31 cellular contexts compared by ENCODE assay signal in the genomic region with DNA sequence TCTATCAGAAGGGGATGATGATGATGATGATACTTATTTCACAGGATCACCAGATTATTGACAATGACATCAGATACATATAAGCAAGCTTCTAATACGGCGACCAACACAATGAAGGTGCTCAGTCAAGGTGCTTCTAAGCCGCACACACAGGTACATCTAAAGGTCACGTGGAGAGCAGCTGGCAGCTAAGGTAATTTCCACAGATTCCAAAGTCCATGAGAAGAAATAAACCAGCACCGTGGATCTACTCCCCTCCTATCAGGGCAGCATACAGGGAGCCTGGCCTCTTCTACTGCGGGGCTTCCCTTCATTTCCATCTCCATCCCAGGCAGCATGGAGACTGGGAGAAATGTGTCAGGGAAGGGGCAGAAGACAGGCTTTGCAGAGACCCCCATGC. TPM values are rescaled to one million over a fixed set of nuclear protein-coding genes. Genes with fewer than 3 reads are reported as not detected.
DNase-seq lines count a peak whose midpoint lies in the region; ATAC-seq, FAIRE-seq and TF ChIP-seq lines count a peak whose summit lies in the region.
"Had no signal": no experiment of that assay in that cellular context is flagged by ENCODE, and none has a peak within 500 bp of the region (broad histone marks: within the 10 kb centered on the region; RNA-seq: fewer than 3 reads in every experiment).

No MANE protein-coding gene starts in this region.

- DNase-seq in activated CD8-positive, alpha-beta T cell treated with anti-CD3 and anti-CD28 coated beads for 36 hours = no peak
- DNase-seq in activated CD8-positive, alpha-beta T cell treated with anti-CD3 and anti-CD28 coated beads, Interleukin-2, amount 10 ng/mL, durations not matched to agents 7 days and 5 days = no peak
- DNase-seq in HepG2 (ENCODE audit: low spot score) (no peak), small intestine (peak; percentile 90), T-helper 9 cell (no peak), CD1c-positive myeloid dendritic cell (ENCODE audit: extremely low spot score) (no peak), NCI-H345 (lab: John Stamatoyannopoulos, UW) (no peak)
- DNase-seq: activated CD4-positive, alpha-beta T cell treated with anti-CD3 and anti-CD28 coated beads for 1 hour; activated effector memory CD4-positive, alpha-beta T cell treated with anti-CD3 and anti-CD28 coated beads, Interleukin-2, amount 50 U/mL, for 16 hours; adrenal gland; mesenchymal stem cell; NCI-H1417 treated with DMSO at 0.1 percent for 48 hours; nucleus accumbens; SHP77; stimulated activated CD4-positive, alpha-beta T cell treated with anti-CD3 and anti-CD28 coated beads, Interleukin-15, amount 100 ng/mL, for 24 hours; stimulated activated CD4-positive, alpha-beta T cell treated with anti-CD3 and anti-CD28 coated beads, Interleukin-4, amount 100 ng/mL, for 4 hours had no signal

- H3K36me3 Mint-ChIP-seq in activated CD8-positive, alpha-beta T cell treated with anti-CD3 and anti-CD28 coated beads for 36 hours (ENCODE audit: low read depth) = peaks cover 23% of the 10 kb centered on the region
- peaks cover 31% of the 10 kb centered on the region for H3K36me3 Mint-ChIP-seq in activated CD8-positive, alpha-beta T cell treated with anti-CD3 and anti-CD28 coated beads, Interleukin-2, amount 10 ng/mL, durations not matched to agents 7 days and 5 days (ENCODE audit: low read depth)
- peaks cover 61% of the 10 kb centered on the region for H3K36me3 Mint-ChIP-seq in activated T-helper 17 cell treated with anti-CD3 and anti-CD28 coated beads, Interleukin-2, amount 50 U/mL, for 72 hours (ENCODE audit: low read depth)

- H3K27ac ChIP-seq in HepG2 (ENCODE audit: extremely low read length, insufficient read depth, low read length) (no peak overlapping the region), small intestine (ENCODE audit: low read depth in 1 of 2, low read length in 1 of 2) (no peak overlapping the region)
- H3K27ac ChIP-seq: 22Rv1, adrenal gland, gastroesophageal sphincter had no signal

- H4K20me1 ChIP-seq in HepG2 (ENCODE audit: insufficient read depth, low read length) = no peaks in the 10 kb centered on the region

- no peak overlapping the region for H3K4me3 ChIP-seq in HepG2 (replicated peaks in 1 of 3; ENCODE audit: insufficient read depth in 1 of 3, low read depth in 2 of 3, low read length in 3 of 3)
- no peak overlapping the region for H3K4me3 ChIP-seq in small intestine (ENCODE audit: low read depth in 1 of 2, low read length in 2 of 2)
- H3K4me3 ChIP-seq: adrenal gland, gastroesophageal sphincter, GM23338, Peyer's patch, suprapubic skin had no signal

- no peak for TF ChIP-seq CTCF in activated CD8-positive, alpha-beta T cell treated with anti-CD3 and anti-CD28 coated beads for 36 hours (IDR thresholded peaks at IDR 0.05)
- no peak for TF ChIP-seq CTCF in HepG2 (CRISPR knock-in tag; IDR thresholded peaks at IDR 0.05)

- WGBS in HepG2 (ENCODE audit: low lambda C conversion rate) = 84% methylated on average over 6 of the region's 6 CpGs
- 25 to 66% (median 30%) methylated on average over 6 of the region's 6 CpGs for WGBS in small intestine, 3 donors

- FAIRE-seq in HepG2 (lab: Jason Lieb, UNC) (no peak), small intestine (lab: Jason Lieb, UNC) (no peak)
- FAIRE-seq: D721Med, GM19239, urothelium cell line had no signal

- TF ChIP-seq POLR2A in HepG2 (IDR thresholded peaks at IDR 0.05; ENCODE audit: insufficient read depth in 1 of 2, low read depth in 2 of 2, low read length in 2 of 2) = no peak

- CTCF ChIA-PET in activated CD8-positive, alpha-beta T cell treated with anti-CD3 and anti-CD28 coated beads for 36 hours (lab: Charles Lee) = interaction anchor here (1.8 to 2.8 kb wide), 2 partner anchors 9 to 11 kb away, joined by 4 to 9 read pairs; no protein-coding TSS in a partner anchor
- CTCF ChIA-PET in activated CD8-positive, alpha-beta T cell treated with anti-CD3 and anti-CD28 coated beads, Interleukin-2, amount 10 ng/mL, durations not matched to agents 7 days and 5 days (lab: Charles Lee) = interaction anchor here (1.4 to 2.2 kb wide), 2 partner anchors 10 to 73 kb away, joined by 4 to 11 read pairs; a partner anchor contains a TSS
- CTCF ChIA-PET in HepG2 (lab: Yijun Ruan, JAX; ENCODE audit: low intra/inter-chr PET ratio, low total read pairs) = no interaction called here

- peaks cover 24% of the 10 kb centered on the region for H3K4me1 ChIP-seq in HepG2 (ENCODE audit: insufficient read depth, low read length)
- H3K4me1 ChIP-seq in small intestine (ENCODE audit: control insufficient read depth in 2 of 2, insufficient read depth in 1 of 2, low read depth in 1 of 2, low read length in 1 of 2) = peaks cover 9 to 14% of the 10 kb centered on the region in 2 donors
- H3K4me1 ChIP-seq: adrenal gland, gastroesophageal sphincter had no signal

- H3K9me3 Mint-ChIP-seq in activated CD8-positive, alpha-beta T cell treated with anti-CD3 and anti-CD28 coated beads for 36 hours = no peaks in the 10 kb centered on the region
- H3K9me3 Mint-ChIP-seq in activated CD8-positive, alpha-beta T cell treated with anti-CD3 and anti-CD28 coated beads, Interleukin-2, amount 10 ng/mL, durations not matched to agents 7 days and 5 days (ENCODE audit: insufficient read depth) = no peaks in the 10 kb centered on the region
- no peaks in the 10 kb centered on the region for H3K9me3 Mint-ChIP-seq in activated T-helper 17 cell treated with anti-CD3 and anti-CD28 coated beads, Interleukin-2, amount 50 U/mL, for 72 hours
- H3K9me3 Mint-ChIP-seq: brain, CD14-positive monocyte, GM23338 had no signal

- POLR2A ChIA-PET in activated CD8-positive, alpha-beta T cell treated with anti-CD3 and anti-CD28 coated beads for 36 hours (lab: Charles Lee) = interaction anchor here (1.6 kb wide), 1 partner anchor 74 kb away, joined by 5 read pairs; a partner anchor contains a TSS
- POLR2A ChIA-PET in activated CD8-positive, alpha-beta T cell treated with anti-CD3 and anti-CD28 coated beads, Interleukin-2, amount 10 ng/mL, durations not matched to agents 7 days and 5 days (lab: Charles Lee) = no interaction called here
- POLR2A ChIA-PET in HepG2 (lab: Yijun Ruan, JAX) = interaction anchor here (1.0 kb wide), 1 partner anchor 73 kb away, joined by 3 read pairs; a partner anchor contains a TSS

- no peak overlapping the region for H3K4me3 Mint-ChIP-seq in activated CD8-positive, alpha-beta T cell treated with anti-CD3 and anti-CD28 coated beads for 36 hours
- H3K4me3 Mint-ChIP-seq in activated CD8-positive, alpha-beta T cell treated with anti-CD3 and anti-CD28 coated beads, Interleukin-2, amount 10 ng/mL, durations not matched to agents 7 days and 5 days = no peak overlapping the region
- no peak overlapping the region for H3K4me3 Mint-ChIP-seq in activated T-helper 17 cell treated with anti-CD3 and anti-CD28 coated beads, Interleukin-2, amount 50 U/mL, for 72 hours
- H3K4me3 Mint-ChIP-seq: brain, CD14-positive monocyte, GM23338 had no signal

- no TSS peak for BruUV-seq in HepG2 (replicated peaks; lab: Mats Ljungman, UMichigan)

- intact Hi-C loops in activated CD8-positive, alpha-beta T cell treated with anti-CD3 and anti-CD28 coated beads for 36 hours (cut with micrococcal nuclease) = no loop called here
- intact Hi-C loops in HepG2 (cut with micrococcal nuclease; ENCODE audit: unreplicated experiment) = no loop called here

- H3K27me3 Mint-ChIP-seq in activated CD8-positive, alpha-beta T cell treated with anti-CD3 and anti-CD28 coated beads for 36 hours = no peaks in the 10 kb centered on the region
- no peaks in the 10 kb centered on the region for H3K27me3 Mint-ChIP-seq in activated CD8-positive, alpha-beta T cell treated with anti-CD3 and anti-CD28 coated beads, Interleukin-2, amount 10 ng/mL, durations not matched to agents 7 days and 5 days (ENCODE audit: low read depth)
- no peaks in the 10 kb centered on the region for H3K27me3 Mint-ChIP-seq in activated T-helper 17 cell treated with anti-CD3 and anti-CD28 coated beads, Interleukin-2, amount 50 U/mL, for 72 hours

- H3K9me3 ChIP-seq in HepG2 (ENCODE audit: low read length) (no peaks in the 10 kb centered on the region), small intestine (ENCODE audit: control insufficient read depth, low read depth) (no peaks in the 10 kb centered on the region)
- H3K9me3 ChIP-seq: adrenal gland, gastroesophageal sphincter, Peyer's patch, suprapubic skin had no signal

- H3K27me3 ChIP-seq in HepG2 (ENCODE audit: control insufficient read depth in 1 of 2, insufficient read depth in 2 of 2, low read length in 2 of 2) (no peaks in the 10 kb centered on the region), small intestine (ENCODE audit: control insufficient read depth in 2 of 2, insufficient read depth in 2 of 2, low read length in 2 of 2) (no peaks in the 10 kb centered on the region)
- H3K27me3 ChIP-seq: adrenal gland, gastroesophageal sphincter, Peyer's patch, suprapubic skin had no signal

- no peak overlapping the region for H3K4me2 ChIP-seq in HepG2 (ENCODE audit: low read depth, low read length)
- H3K4me2 ChIP-seq: GM23338 had no signal

- no peak for ATAC-seq in activated CD8-positive, alpha-beta T cell treated with anti-CD3 and anti-CD28 coated beads for 36 hours
- ATAC-seq in activated CD8-positive, alpha-beta T cell treated with anti-CD3 and anti-CD28 coated beads, Interleukin-2, amount 10 ng/mL, durations not matched to agents 7 days and 5 days = no peak
- ATAC-seq in activated T-helper 17 cell treated with anti-CD3 and anti-CD28 coated beads, Interleukin-2, amount 50 U/mL, for 72 hours (replicated peaks) = no peak
- 0 out of 3 replicates have a peak, but pooled peaks have one; percentile 9 for ATAC-seq in HepG2
- ATAC-seq: gastroesophageal sphincter, GM23338 had no signal

- in situ Hi-C loops in HepG2 (cut with HindIII; ENCODE audit: extremely low pct_ligation_motif_present, low pct_unique_long_range_greater_than_20kb) = no loop called here

- peaks cover 4 to 20% of the 10 kb centered on the region in 2 experiments; a peak in 4 of 5 replicates for H3K36me3 ChIP-seq in HepG2 (replicated peaks in 1 of 2; ENCODE audit: control insufficient read depth in 1 of 2, insufficient read depth in 2 of 2, low read length in 2 of 2)
- H3K36me3 ChIP-seq in small intestine (ENCODE audit: control insufficient read depth in 2 of 2, insufficient read depth in 2 of 2, low read length in 2 of 2) = peaks cover 7 to 12% of the 10 kb centered on the region in 2 donors

- no peak for TF ChIP-seq RAD21 in HepG2 (CRISPR knock-in tag; IDR thresholded peaks at IDR 0.05)

- H3K79me2 ChIP-seq in HepG2 (ENCODE audit: insufficient read depth, low read length) = no peaks in the 10 kb centered on the region

- H3K27ac Mint-ChIP-seq in activated CD8-positive, alpha-beta T cell treated with anti-CD3 and anti-CD28 coated beads for 36 hours = peak overlapping the region; percentile 52
- no peak overlapping the region for H3K27ac Mint-ChIP-seq in activated CD8-positive, alpha-beta T cell treated with anti-CD3 and anti-CD28 coated beads, Interleukin-2, amount 10 ng/mL, durations not matched to agents 7 days and 5 days
- H3K27ac Mint-ChIP-seq in activated T-helper 17 cell treated with anti-CD3 and anti-CD28 coated beads, Interleukin-2, amount 50 U/mL, for 72 hours = peak overlapping the region; percentile 61
- H3K27ac Mint-ChIP-seq: brain, GM23338 had no signal

- no peak overlapping the region for H3K9ac ChIP-seq in HepG2 (ENCODE audit: insufficient read depth, low read depth, low read length)

- peaks cover 10% of the 10 kb centered on the region for H3K4me1 Mint-ChIP-seq in activated CD8-positive, alpha-beta T cell treated with anti-CD3 and anti-CD28 coated beads for 36 hours (ENCODE audit: low read depth)
- peaks cover 21% of the 10 kb centered on the region for H3K4me1 Mint-ChIP-seq in activated CD8-positive, alpha-beta T cell treated with anti-CD3 and anti-CD28 coated beads, Interleukin-2, amount 10 ng/mL, durations not matched to agents 7 days and 5 days (ENCODE audit: low read depth)
- peaks cover 6% of the 10 kb centered on the region for H3K4me1 Mint-ChIP-seq in activated T-helper 17 cell treated with anti-CD3 and anti-CD28 coated beads, Interleukin-2, amount 50 U/mL, for 72 hours
- H3K4me1 Mint-ChIP-seq: brain, GM23338 had no signal

- H2AFZ ChIP-seq in HepG2 (ENCODE audit: low read length) = no peak overlapping the region
- H2AFZ ChIP-seq: GM23338 had no signal

- TF ChIP-seq EP300 in HepG2 (IDR thresholded peaks at IDR 0.05; ENCODE audit: low read depth in 2 of 2, low read length in 2 of 2) = no peak
- no peak for TF ChIP-seq EP300 in HepG2 (CRISPR knock-in tag; IDR thresholded peaks at IDR 0.05; ENCODE audit: borderline replicate concordance)

RNA-seq across cellular contexts. Expression of a gene that starts 37.5 kb away (rescaled TPM):
- total RNA-seq in activated CD8-positive, alpha-beta T cell treated with anti-CD3 and anti-CD28 coated beads for 36 hours = 10 to 100 TPM; 28.6 to 32.2 TPM
- total RNA-seq in activated CD8-positive, alpha-beta T cell treated with anti-CD3 and anti-CD28 coated beads, Interleukin-2, amount 10 ng/mL, durations not matched to agents 7 days and 5 days = 10 to 100 TPM; 22.9 to 23.3 TPM
- total RNA-seq in activated T-helper 17 cell treated with anti-CD3 and anti-CD28 coated beads, Interleukin-2, amount 50 U/mL, for 72 hours = 10 to 100 TPM; 19.5 to 36.1 TPM
- total RNA-seq in HepG2 (2016; rRNA removed; fragmentation: Illumina TruSeq; extraction: Trizol) = 10.5 and 12.5 TPM in 2 replicates
- 0.91 and 1.1 TPM in 2 replicates for total RNA-seq in HepG2 (2016; cell fraction: cytosol; rRNA removed; fragmentation: Illumina TruSeq; extraction: Trizol; ENCODE audit: low read depth)
- total RNA-seq in HepG2 (2016; cell fraction: insoluble cytoplasmic fraction; rRNA removed; fragmentation: Illumina TruSeq; extraction: Trizol) = 11.0 and 11.5 TPM in 2 replicates
- 3.4 and 4.2 TPM in 2 replicates for total RNA-seq in HepG2 (2016; cell fraction: membrane; rRNA removed; fragmentation: Illumina TruSeq; extraction: Trizol)
- 14.7 and 16.1 TPM in 2 replicates for total RNA-seq in HepG2 (2016; cell fraction: nucleus; rRNA removed; fragmentation: Illumina TruSeq; extraction: Trizol)
- polyA plus RNA-seq in HepG2 (2011; rRNA removed) = 7.1 and 8.6 TPM in 2 replicates
- 3.2 and 3.4 TPM in 2 replicates for polyA plus RNA-seq in HepG2 (2011; cell fraction: cytosol; rRNA removed)
- 21.3 and 27.5 TPM in 2 replicates for polyA plus RNA-seq in HepG2 (2011; cell fraction: nucleus; rRNA removed)
- 7.6 and 8.6 TPM in 2 replicates for polyA plus RNA-seq in HepG2 (2012)
- polyA plus RNA-seq in HepG2 (2016; cell fraction: cytosol; fragmentation: Illumina TruSeq; extraction: Trizol; ENCODE audit: low read depth) = 0.69 and 0.88 TPM in 2 replicates
- polyA plus RNA-seq in HepG2 (2016; cell fraction: insoluble cytoplasmic fraction; fragmentation: Illumina TruSeq; extraction: Trizol; ENCODE audit: low read depth) = 7.0 and 7.3 TPM in 2 replicates
- 1.3 and 1.4 TPM in 2 replicates for polyA plus RNA-seq in HepG2 (2016; cell fraction: membrane; fragmentation: Illumina TruSeq; extraction: Trizol; ENCODE audit: low read depth)
- polyA plus RNA-seq in HepG2 (2016; cell fraction: nucleus; fragmentation: Illumina TruSeq; extraction: Trizol; ENCODE audit: insufficient read depth, low read depth) = 15.7 and 16.4 TPM in 2 replicates
- 11.8 and 13.6 TPM in 2 replicates for polyA minus RNA-seq in HepG2 (2011; rRNA and poly(A)+ RNA removed; ENCODE audit: low replicate concordance)
- 3.6 and 5.0 TPM in 2 replicates for polyA minus RNA-seq in HepG2 (2011; cell fraction: cytosol; rRNA and poly(A)+ RNA removed)
- polyA minus RNA-seq in HepG2 (2011; cell fraction: nucleus; rRNA and poly(A)+ RNA removed) = 22.7 and 28.0 TPM in 2 replicates
- polyA plus RNA-seq in small intestine = 1 to 10 TPM; 3.8 to 9.2 (median 4.9) TPM

RNA-seq across cellular contexts. Expression of a gene that starts 43.7 kb away (rescaled TPM):
- not detected for total RNA-seq in activated CD8-positive, alpha-beta T cell treated with anti-CD3 and anti-CD28 coated beads for 36 hours
- not detected for total RNA-seq in activated CD8-positive, alpha-beta T cell treated with anti-CD3 and anti-CD28 coated beads, Interleukin-2, amount 10 ng/mL, durations not matched to agents 7 days and 5 days
- under 1 TPM in 1 of 2 donors, not detected in 1; 0.13 TPM for total RNA-seq in activated T-helper 17 cell treated with anti-CD3 and anti-CD28 coated beads, Interleukin-2, amount 50 U/mL, for 72 hours
- not detected in 2 replicates for total RNA-seq in HepG2 (2016; rRNA removed; fragmentation: Illumina TruSeq; extraction: Trizol)
- not detected in 2 replicates for total RNA-seq in HepG2 (2016; cell fraction: cytosol; rRNA removed; fragmentation: Illumina TruSeq; extraction: Trizol; ENCODE audit: low read depth)
- total RNA-seq in HepG2 (2016; cell fraction: insoluble cytoplasmic fraction; rRNA removed; fragmentation: Illumina TruSeq; extraction: Trizol) = not detected in 2 replicates
- not detected in 2 replicates for total RNA-seq in HepG2 (2016; cell fraction: membrane; rRNA removed; fragmentation: Illumina TruSeq; extraction: Trizol)
- not detected in 2 replicates for total RNA-seq in HepG2 (2016; cell fraction: nucleus; rRNA removed; fragmentation: Illumina TruSeq; extraction: Trizol)
- polyA plus RNA-seq in HepG2 (2011; rRNA removed) (not detected in 2 replicates), small intestine (not detected)
- not detected in 2 replicates for polyA plus RNA-seq in HepG2 (2011; cell fraction: cytosol; rRNA removed)
- 0.09 TPM in 1 of 2 replicates, not detected in the other for polyA plus RNA-seq in HepG2 (2011; cell fraction: nucleus; rRNA removed)
- polyA plus RNA-seq in HepG2 (2012) = 0.04 TPM in 1 of 2 replicates, not detected in the other
- polyA plus RNA-seq in HepG2 (2016; cell fraction: cytosol; fragmentation: Illumina TruSeq; extraction: Trizol; ENCODE audit: low read depth) = not detected in 2 replicates
- polyA plus RNA-seq in HepG2 (2016; cell fraction: insoluble cytoplasmic fraction; fragmentation: Illumina TruSeq; extraction: Trizol; ENCODE audit: low read depth) = not detected in 2 replicates
- not detected in 2 replicates for polyA plus RNA-seq in HepG2 (2016; cell fraction: membrane; fragmentation: Illumina TruSeq; extraction: Trizol; ENCODE audit: low read depth)
- not detected in 2 replicates for polyA plus RNA-seq in HepG2 (2016; cell fraction: nucleus; fragmentation: Illumina TruSeq; extraction: Trizol; ENCODE audit: insufficient read depth, low read depth)
- not detected in 2 replicates for polyA minus RNA-seq in HepG2 (2011; rRNA and poly(A)+ RNA removed; ENCODE audit: low replicate concordance)
- polyA minus RNA-seq in HepG2 (2011; cell fraction: cytosol; rRNA and poly(A)+ RNA removed) = not detected in 2 replicates
- 0.26 TPM in 1 of 2 replicates, not detected in the other for polyA minus RNA-seq in HepG2 (2011; cell fraction: nucleus; rRNA and poly(A)+ RNA removed)
- total RNA-seq: adrenal gland, chondrocyte, fibroblast of lung, gastroesophageal sphincter, GM23338, LHCN-M2, Peyer's patch, pulmonary artery endothelial cell, suprapubic skin had no signal
- polyA plus RNA-seq: CD14-positive monocyte, fibroblast of lung, GM23338 had no signal
